ENCODE assay signal across 8 cellular contexts in the genomic region with DNA sequence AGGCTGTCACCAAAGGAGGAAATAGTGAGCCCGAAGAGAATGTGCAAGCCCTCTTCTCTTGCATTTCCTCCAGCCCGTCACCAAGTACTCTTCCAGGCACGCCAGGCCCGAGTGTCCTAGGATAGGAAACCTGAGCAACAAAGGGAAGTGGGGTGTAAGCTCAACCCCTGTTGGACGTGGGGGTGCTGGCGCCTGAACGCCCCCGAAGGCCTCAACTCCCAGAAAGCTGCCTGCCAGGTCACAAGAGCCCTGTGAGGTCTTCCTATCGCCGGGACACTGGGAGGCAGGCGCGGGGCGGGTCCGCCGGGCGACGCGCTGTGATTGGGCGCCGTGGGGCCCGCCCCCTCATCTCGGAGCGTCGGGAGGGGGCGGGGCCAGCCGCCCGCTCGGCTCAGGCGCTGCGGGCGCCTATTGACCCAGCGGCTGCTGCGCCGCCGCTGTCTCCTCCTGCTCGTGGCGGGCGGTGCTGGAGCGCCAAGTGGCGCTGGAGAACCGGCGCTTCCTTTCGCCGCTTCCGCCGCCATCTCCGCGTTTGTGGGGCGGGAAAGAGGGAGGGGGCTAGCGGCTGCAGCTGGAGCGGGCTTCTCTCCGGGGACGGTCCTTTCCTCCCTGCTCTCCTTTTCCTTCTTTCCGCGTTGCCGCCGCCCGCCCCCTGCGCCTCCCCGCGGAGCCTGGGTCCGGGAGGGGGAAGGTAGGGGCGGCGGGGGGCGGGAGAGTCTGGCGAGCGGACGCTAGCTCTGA. TPM values are rescaled to one million over a fixed set of nuclear protein-coding genes. Genes with fewer than 3 reads are reported as not detected.
DNase-seq lines count a peak whose midpoint lies in the region; ATAC-seq, FAIRE-seq and TF ChIP-seq lines count a peak whose summit lies in the region.

No MANE protein-coding gene starts in this region.

- H3K9me3 ChIP-seq in BLaER1 treated with 17β-estradiol and CSF1 and Interleukin-3, amounts not matched to agents 10 nM and 100 nM (replicated peaks in 1 of 11) = no peaks in the 10 kb centered on the region
- H3K9me3 ChIP-seq in left lung = no peaks in the 10 kb centered on the region

- peak; percentile 37 for FAIRE-seq in GM19239 (lab: Jason Lieb, UNC)

- no peaks in the 10 kb centered on the region for H3K27me3 ChIP-seq in BLaER1 treated with 17β-estradiol and CSF1 and Interleukin-3, amounts not matched to agents 10 nM and 100 nM
- no peaks in the 10 kb centered on the region for H3K27me3 ChIP-seq in left lung

- peak overlapping the region; percentile 58 to 93 (median 88) for H3K4me2 ChIP-seq in BLaER1 treated with 17β-estradiol and CSF1 and Interleukin-3, amounts not matched to agents 10 nM and 100 nM

- ATAC-seq in HG03439 (IDR thresholded peaks at IDR 0.05; ENCODE audit: unreplicated experiment) (peak; percentile 77), left lung (peak; percentile 92)

- H3K4me3 ChIP-seq in BLaER1 treated with 17β-estradiol and CSF1 and Interleukin-3, amounts not matched to agents 10 nM and 100 nM = peak overlapping the region; percentile 84 to 97 (median 95)
- H3K4me3 ChIP-seq in coronary artery (peak overlapping the region; percentile 92), left lung (peak overlapping the region; percentile 90 to 91)

- peak overlapping the region; percentile 90 to 97 (median 92) for H3K9ac ChIP-seq in BLaER1 treated with 17β-estradiol and CSF1 and Interleukin-3, amounts not matched to agents 10 nM and 100 nM

- peak; percentile 6 for TF ChIP-seq CTCF in coronary artery (IDR thresholded peaks at IDR 0.05)
- TF ChIP-seq CTCF in left lung (IDR thresholded peaks at IDR 0.05) = peak in 1 of 2 donors; percentile 28

- peak overlapping the region; percentile 86 to 97 (median 91) for H3K27ac ChIP-seq in BLaER1 treated with 17β-estradiol and CSF1 and Interleukin-3, amounts not matched to agents 10 nM and 100 nM
- H3K27ac ChIP-seq in coronary artery (peak overlapping the region; percentile 90 to 97), left lung (peak overlapping the region; percentile 97 to 98)

- H3K4me1 Mint-ChIP-seq in activated CD4-positive, alpha-beta T cell treated with anti-CD3 and anti-CD28 coated beads, Interleukin-2, amount 10 ng/mL, durations not matched to agents 24 days and 14 days = peaks cover 35% of the 10 kb centered on the region

- H3K36me3 Mint-ChIP-seq in activated CD4-positive, alpha-beta T cell treated with anti-CD3 and anti-CD28 coated beads, Interleukin-2, amount 10 ng/mL, durations not matched to agents 24 days and 14 days (ENCODE audit: low read depth) = peaks cover 8% of the 10 kb centered on the region

- intact Hi-C loops in activated CD4-positive, alpha-beta T cell treated with anti-CD3 and anti-CD28 coated beads, Interleukin-2, amount 10 ng/mL, durations not matched to agents 24 days and 14 days (cut with micrococcal nuclease) = loop anchor here (1.0 to 2.0 kb wide), 5 partner anchors 279 to 1308 kb away; a partner anchor contains a TSS
- intact Hi-C loops in left lung (cut with DNase I) = no loop called here

- peak; percentile 57 for DNase-seq in GM19239 (ENCODE audit: insufficient read length, low spot score)
- DNase-seq in NCI-H524 (lab: John Stamatoyannopoulos, UW) = peak; percentile 81 to 90
- peak; percentile 94 for DNase-seq in activated CD4-positive, alpha-beta T cell treated with anti-CD3 and anti-CD28 coated beads, Interleukin-2, amount 10 ng/mL, durations not matched to agents 24 days and 14 days
- peak; percentile 90 for DNase-seq in coronary artery (ENCODE audit: low spot score)
- peak; percentile 91 to 95 for DNase-seq in left lung
- DNase-seq in stimulated activated CD4-positive, alpha-beta T cell treated with anti-CD3 and anti-CD28 coated beads, Interleukin-4, amount 100 ng/mL, for 1 hour = peak; percentile 80

- peaks cover 32 to 39% (median 36%) of the 10 kb centered on the region in 10 experiments for H3K4me1 ChIP-seq in BLaER1 treated with 17β-estradiol and CSF1 and Interleukin-3, amounts not matched to agents 10 nM and 100 nM
- peaks cover 11 to 32% of the 10 kb centered on the region in 2 donors for H3K4me1 ChIP-seq in left lung

- no peaks in the 10 kb centered on the region for H3K36me3 ChIP-seq in BLaER1 treated with 17β-estradiol and CSF1 and Interleukin-3, amounts not matched to agents 10 nM and 100 nM
- no peaks in the 10 kb centered on the region for H3K36me3 ChIP-seq in left lung

- peaks cover 6% of the 10 kb centered on the region for H3K9me3 Mint-ChIP-seq in activated CD4-positive, alpha-beta T cell treated with anti-CD3 and anti-CD28 coated beads, Interleukin-2, amount 10 ng/mL, durations not matched to agents 24 days and 14 days

- peaks cover 13 to 44% (median 29%) of the 10 kb centered on the region in 11 experiments; a peak in 20 of 22 replicates for H4K20me1 ChIP-seq in BLaER1 treated with 17β-estradiol and CSF1 and Interleukin-3, amounts not matched to agents 10 nM and 100 nM

- H3K27ac Mint-ChIP-seq in activated CD4-positive, alpha-beta T cell treated with anti-CD3 and anti-CD28 coated beads, Interleukin-2, amount 10 ng/mL, durations not matched to agents 24 days and 14 days = peak overlapping the region; percentile 95

- peak overlapping the region; percentile 93 for H3K4me3 Mint-ChIP-seq in activated CD4-positive, alpha-beta T cell treated with anti-CD3 and anti-CD28 coated beads, Interleukin-2, amount 10 ng/mL, durations not matched to agents 24 days and 14 days

- H3K27me3 Mint-ChIP-seq in activated CD4-positive, alpha-beta T cell treated with anti-CD3 and anti-CD28 coated beads, Interleukin-2, amount 10 ng/mL, durations not matched to agents 24 days and 14 days = peaks cover 5% of the 10 kb centered on the region

RNA-seq across cellular contexts. Expression of a gene that starts 0.6 kb away (rescaled TPM):
- total RNA-seq in activated CD4-positive, alpha-beta T cell treated with anti-CD3 and anti-CD28 coated beads, Interleukin-2, amount 10 ng/mL, durations not matched to agents 24 days and 14 days = 32.9 and 33.6 TPM in 2 replicates
- total RNA-seq in left lung = 10 to 100 TPM; 51.7 to 54.7 TPM

Comparison
In these comparisons a context has a peak if more than half of its experiments do, and no peak if none do; other contexts are left out.
1. Peak in every context shown above with its lines: DNase-seq, ATAC-seq, H3K4me3 ChIP-seq and H3K27ac ChIP-seq.